Comparison of ENCODE assay signal across 24 cellular contexts in the genomic region with DNA sequence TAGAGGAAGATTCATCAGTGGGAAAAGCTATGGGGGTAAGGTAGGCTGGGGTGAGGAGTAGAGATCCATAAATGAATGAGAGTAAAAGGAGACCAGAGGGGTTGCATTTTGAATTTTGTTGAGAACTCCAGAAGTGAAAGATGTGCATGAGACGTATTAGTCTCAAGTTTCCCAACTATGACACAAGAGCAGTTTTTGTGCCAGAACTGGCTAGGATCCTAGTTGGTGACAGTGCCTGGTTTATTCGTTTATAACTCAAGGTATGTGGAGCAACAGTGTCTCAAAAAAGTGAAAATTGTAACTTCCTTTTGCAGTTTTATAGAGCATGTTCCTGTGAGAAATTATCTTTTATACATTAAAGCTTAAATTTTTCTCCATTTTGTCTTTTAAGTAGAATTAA.
"Had no signal": no experiment of that assay in that cellular context is flagged by ENCODE, and none has a peak within 500 bp of the region (broad histone marks: within the 10 kb centered on the region; RNA-seq: fewer than 3 reads in every experiment).

No MANE protein-coding gene starts in this region.

- ATAC-seq: gastroesophageal sphincter; left colon; naive thymus-derived CD4-positive, alpha-beta T cell had no signal

- H3K4me1 ChIP-seq: esophagus muscularis mucosa, gastroesophageal sphincter, prostate gland, spleen, tibial nerve had no signal

- H3K36me3 ChIP-seq: esophagus muscularis mucosa, gastroesophageal sphincter, ovary, prostate gland, spleen, tibial nerve had no signal

- H3K27ac ChIP-seq: esophagus muscularis mucosa, gastroesophageal sphincter, ovary, prostate gland, spleen, tibial nerve, VCaP had no signal

- H3K9me3 ChIP-seq: esophagus muscularis mucosa, gastroesophageal sphincter, ovary, prostate gland, tibial nerve had no signal

- H3K27me3 ChIP-seq: esophagus muscularis mucosa, gastroesophageal sphincter, ovary, spleen, tibial nerve had no signal

- DNase-seq: activated CD4-positive, alpha-beta T cell treated with anti-CD3 and anti-CD28 coated beads for 4 hours; activated CD4-positive, alpha-beta T cell treated with anti-CD3 and anti-CD28 coated beads, Interleukin-2, amount 50 U/mL, for 48 hours; activated CD8-positive, alpha-beta memory T cell treated with anti-CD3 and anti-CD28 coated beads for 24 hours; activated effector memory CD4-positive, alpha-beta T cell treated with Interleukin-2 at 50 U/mL for 16 hours; activated naive CD4-positive, alpha-beta T cell treated with Interleukin-2 at 50 U/mL for 16 hours; activated naive CD8-positive, alpha-beta T cell treated with anti-CD3 and anti-CD28 coated beads for 36 hours; central memory CD4-positive, alpha-beta T cell; effector CD4-positive, alpha-beta T cell; hippocampal formation; immature natural killer cell; kidney; left colon; mammary epithelial cell; naive thymus-derived CD4-positive, alpha-beta T cell; ovary; spleen; stimulated activated CD4-positive, alpha-beta T cell treated with anti-CD3 and anti-CD28 coated beads, Interleukin-2, amount 100 ng/mL, for 48 hours; stimulated activated naive CD4-positive, alpha-beta T cell treated with Interleukin-2 at 50 U/mL for 16 hours; T-helper 9 cell had no signal

- H3K4me3 ChIP-seq: esophagus muscularis mucosa, gastroesophageal sphincter, ovary, prostate gland, spleen, tibial nerve had no signal
